ENCODE assay signal across 21 cellular contexts in genomic region chr4:179976777-179977176, GRCh38.
"Had no signal": no experiment of that assay in that cellular context is flagged by ENCODE, and none has a peak within 500 bp of the region (broad histone marks: within the 10 kb centered on the region; RNA-seq: fewer than 3 reads in every experiment).

No MANE protein-coding gene starts in this region.

- H3K36me3 ChIP-seq: esophagus muscularis mucosa, gastroesophageal sphincter, heart left ventricle, left lung, lower lobe of right lung had no signal

- ATAC-seq: foreskin keratinocyte; gastroesophageal sphincter; heart left ventricle; left lung; left ventricle myocardium superior; lower lobe of right lung; naive thymus-derived CD4-positive, alpha-beta T cell had no signal

- H3K4me1 ChIP-seq: esophagus muscularis mucosa, foreskin keratinocyte, gastroesophageal sphincter, heart left ventricle, left lung, lower lobe of right lung had no signal

- H3K27ac Mint-ChIP-seq: immature natural killer cell; naive thymus-derived CD4-positive, alpha-beta T cell had no signal

- H3K27me3 ChIP-seq: dorsolateral prefrontal cortex, esophagus muscularis mucosa, foreskin keratinocyte, gastroesophageal sphincter, heart left ventricle, hepatocyte, left lung had no signal

- H3K9me3 ChIP-seq: esophagus muscularis mucosa, gastroesophageal sphincter, left lung, lower lobe of right lung had no signal

- H2AFZ ChIP-seq: hepatocyte had no signal

- H3K36me3 Mint-ChIP-seq: naive thymus-derived CD4-positive, alpha-beta T cell had no signal

- H3K4me3 ChIP-seq: coronary artery, dorsolateral prefrontal cortex, esophagus muscularis mucosa, gastroesophageal sphincter, heart left ventricle, hepatocyte, left lung, lower lobe of right lung had no signal

- H3K4me1 Mint-ChIP-seq: immature natural killer cell had no signal

- H3K79me2 ChIP-seq: hepatocyte had no signal

- H3K4me3 Mint-ChIP-seq: immature natural killer cell; naive thymus-derived CD4-positive, alpha-beta T cell had no signal

- H3K27ac ChIP-seq: coronary artery, dorsolateral prefrontal cortex, esophagus muscularis mucosa, foreskin keratinocyte, gastroesophageal sphincter, heart left ventricle, hepatocyte, left lung, lower lobe of right lung had no signal

- H3K27me3 Mint-ChIP-seq: naive thymus-derived CD4-positive, alpha-beta T cell had no signal

- DNase-seq: dermis blood vessel endothelial cell; dorsolateral prefrontal cortex; effector CD4-positive, alpha-beta T cell; effector memory CD4-positive, alpha-beta T cell; foreskin keratinocyte; heart left ventricle; hypothalamus; immature natural killer cell; islet precursor cell; kidney; kidney glomerular epithelial cell; left lung; left ventricle myocardium superior; lower lobe of right lung; mesenchymal stem cell; midbrain; naive thymus-derived CD4-positive, alpha-beta T cell had no signal

- H3K4me2 ChIP-seq: hepatocyte had no signal
